In the genomic region with DNA sequence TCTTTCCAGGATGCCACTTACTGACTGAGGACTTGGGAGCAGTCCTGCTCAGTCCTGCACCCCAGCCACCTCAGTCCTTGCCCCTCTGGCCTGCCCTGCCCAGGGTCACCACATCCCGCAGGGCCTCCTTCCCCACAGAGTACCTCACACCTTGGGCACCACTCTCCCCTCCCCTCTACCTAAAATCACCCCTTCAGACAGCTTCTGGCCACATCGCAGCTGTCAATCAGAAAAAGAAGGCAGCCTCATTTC, we compare ENCODE assay signal across 2 cellular contexts.
TF ChIP-seq lines count a peak whose summit lies in the region.

No MANE protein-coding gene starts in this region.

TF ChIP-seq in GM23338, 12 proteins besides CTCF, POLR2A, EP300 and RAD21 (continues in another document):
- TF ChIP-seq, protein P1, sequence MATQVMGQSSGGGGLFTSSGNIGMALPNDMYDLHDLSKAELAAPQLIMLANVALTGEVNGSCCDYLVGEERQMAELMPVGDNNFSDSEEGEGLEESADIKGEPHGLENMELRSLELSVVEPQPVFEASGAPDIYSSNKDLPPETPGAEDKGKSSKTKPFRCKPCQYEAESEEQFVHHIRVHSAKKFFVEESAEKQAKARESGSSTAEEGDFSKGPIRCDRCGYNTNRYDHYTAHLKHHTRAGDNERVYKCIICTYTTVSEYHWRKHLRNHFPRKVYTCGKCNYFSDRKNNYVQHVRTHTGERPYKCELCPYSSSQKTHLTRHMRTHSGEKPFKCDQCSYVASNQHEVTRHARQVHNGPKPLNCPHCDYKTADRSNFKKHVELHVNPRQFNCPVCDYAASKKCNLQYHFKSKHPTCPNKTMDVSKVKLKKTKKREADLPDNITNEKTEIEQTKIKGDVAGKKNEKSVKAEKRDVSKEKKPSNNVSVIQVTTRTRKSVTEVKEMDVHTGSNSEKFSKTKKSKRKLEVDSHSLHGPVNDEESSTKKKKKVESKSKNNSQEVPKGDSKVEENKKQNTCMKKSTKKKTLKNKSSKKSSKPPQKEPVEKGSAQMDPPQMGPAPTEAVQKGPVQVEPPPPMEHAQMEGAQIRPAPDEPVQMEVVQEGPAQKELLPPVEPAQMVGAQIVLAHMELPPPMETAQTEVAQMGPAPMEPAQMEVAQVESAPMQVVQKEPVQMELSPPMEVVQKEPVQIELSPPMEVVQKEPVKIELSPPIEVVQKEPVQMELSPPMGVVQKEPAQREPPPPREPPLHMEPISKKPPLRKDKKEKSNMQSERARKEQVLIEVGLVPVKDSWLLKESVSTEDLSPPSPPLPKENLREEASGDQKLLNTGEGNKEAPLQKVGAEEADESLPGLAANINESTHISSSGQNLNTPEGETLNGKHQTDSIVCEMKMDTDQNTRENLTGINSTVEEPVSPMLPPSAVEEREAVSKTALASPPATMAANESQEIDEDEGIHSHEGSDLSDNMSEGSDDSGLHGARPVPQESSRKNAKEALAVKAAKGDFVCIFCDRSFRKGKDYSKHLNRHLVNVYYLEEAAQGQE (IDR thresholded peaks at IDR 0.05; ENCODE audit: unreplicated experiment) = no peak
- TF ChIP-seq STAT1 (IDR thresholded peaks at IDR 0.05; ENCODE audit: unreplicated experiment) (no peak), JUNB (IDR thresholded peaks at IDR 0.05; ENCODE audit: unreplicated experiment) (no peak), CREB1 (CRISPR knock-in tag; IDR thresholded peaks at IDR 0.05; ENCODE audit: low read depth) (no peak), EZH2 (IDR thresholded peaks at IDR 0.05; ENCODE audit: low read depth, unreplicated experiment) (no peak), NANOG (IDR thresholded peaks at IDR 0.05; ENCODE audit: borderline replicate concordance) (no peak), EZH2phosphoT487 (IDR thresholded peaks at IDR 0.05; ENCODE audit: unreplicated experiment) (no peak), ZNF114 (CRISPR knock-in tag; IDR thresholded peaks at IDR 0.05) (no peak), POLR2AphosphoS5 (IDR thresholded peaks at IDR 0.05; ENCODE audit: low read depth) (no peak), ZNF331 (CRISPR knock-in tag; IDR thresholded peaks at IDR 0.05; ENCODE audit: low read depth) (no peak)
- TF ChIP-seq, protein P2, sequence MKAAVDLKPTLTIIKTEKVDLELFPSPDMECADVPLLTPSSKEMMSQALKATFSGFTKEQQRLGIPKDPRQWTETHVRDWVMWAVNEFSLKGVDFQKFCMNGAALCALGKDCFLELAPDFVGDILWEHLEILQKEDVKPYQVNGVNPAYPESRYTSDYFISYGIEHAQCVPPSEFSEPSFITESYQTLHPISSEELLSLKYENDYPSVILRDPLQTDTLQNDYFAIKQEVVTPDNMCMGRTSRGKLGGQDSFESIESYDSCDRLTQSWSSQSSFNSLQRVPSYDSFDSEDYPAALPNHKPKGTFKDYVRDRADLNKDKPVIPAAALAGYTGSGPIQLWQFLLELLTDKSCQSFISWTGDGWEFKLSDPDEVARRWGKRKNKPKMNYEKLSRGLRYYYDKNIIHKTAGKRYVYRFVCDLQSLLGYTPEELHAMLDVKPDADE (IDR thresholded peaks at IDR 0.05) = no peak

TF ChIP-seq in K562, 482 proteins besides CTCF, POLR2A, EP300 and RAD21:
- TF ChIP-seq MAFK (IDR thresholded peaks at IDR 0.05; ENCODE audit: low read length) (no peak), NFRKB (IDR thresholded peaks at IDR 0.05; ENCODE audit: low read depth) (no peak)
- TF ChIP-seq, protein P3, sequence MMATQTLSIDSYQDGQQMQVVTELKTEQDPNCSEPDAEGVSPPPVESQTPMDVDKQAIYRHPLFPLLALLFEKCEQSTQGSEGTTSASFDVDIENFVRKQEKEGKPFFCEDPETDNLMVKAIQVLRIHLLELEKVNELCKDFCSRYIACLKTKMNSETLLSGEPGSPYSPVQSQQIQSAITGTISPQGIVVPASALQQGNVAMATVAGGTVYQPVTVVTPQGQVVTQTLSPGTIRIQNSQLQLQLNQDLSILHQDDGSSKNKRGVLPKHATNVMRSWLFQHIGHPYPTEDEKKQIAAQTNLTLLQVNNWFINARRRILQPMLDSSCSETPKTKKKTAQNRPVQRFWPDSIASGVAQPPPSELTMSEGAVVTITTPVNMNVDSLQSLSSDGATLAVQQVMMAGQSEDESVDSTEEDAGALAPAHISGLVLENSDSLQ (IDR thresholded peaks at IDR 0.05) = peak; percentile 10; the same call in 1 of the 2 replicates
TF ChIP-seq in K562: peak in this region for 1.
